15 cellular contexts compared by ENCODE assay signal in genomic region chr6:90708410-90708809, GRCh38.
DNase-seq lines count a peak whose midpoint lies in the region; ATAC-seq and TF ChIP-seq lines count a peak whose summit lies in the region.
"Had no signal": no experiment of that assay in that cellular context is flagged by ENCODE, and none has a peak within 500 bp of the region (broad histone marks: within the 10 kb centered on the region; RNA-seq: fewer than 3 reads in every experiment).

No MANE protein-coding gene starts in this region.

- H3K36me3 Mint-ChIP-seq in neural progenitor cell = no peaks in the 10 kb centered on the region
- H3K36me3 Mint-ChIP-seq: CD4-positive, alpha-beta memory T cell had no signal

- TF ChIP-seq CTCF in neural progenitor cell (IDR thresholded peaks at IDR 0.05) = no peak

- no peaks in the 10 kb centered on the region for H3K9me3 ChIP-seq in neural progenitor cell (ENCODE audit: low read depth)

- H3K4me3 ChIP-seq in neural progenitor cell = no peak overlapping the region
- H3K4me3 ChIP-seq: GM23248 had no signal

- H3K79me2 ChIP-seq in neural progenitor cell (ENCODE audit: low read depth) = no peaks in the 10 kb centered on the region

- peaks cover 16% of the 10 kb centered on the region for H3K4me1 Mint-ChIP-seq in neural progenitor cell
- H3K4me1 Mint-ChIP-seq: CD4-positive, alpha-beta memory T cell had no signal

- no peaks in the 10 kb centered on the region for H3K27me3 Mint-ChIP-seq in neural progenitor cell (ENCODE audit: insufficient read depth, low read depth)

- H3K27me3 ChIP-seq in neural progenitor cell = no peaks in the 10 kb centered on the region

- no peaks in the 10 kb centered on the region for H3K36me3 ChIP-seq in neural progenitor cell

- H3K4me2 ChIP-seq in neural progenitor cell = no peak overlapping the region

- H2AFZ ChIP-seq in neural progenitor cell (replicated peaks) = peak overlapping the region; percentile 15
- H2AFZ ChIP-seq: GM23248 had no signal

- CTCF ChIA-PET in HEK293T (lab: Yijun Ruan, JAX) = no interaction called here

- H3K27ac Mint-ChIP-seq in neural progenitor cell = no peak overlapping the region
- H3K27ac Mint-ChIP-seq: CD4-positive, alpha-beta memory T cell; H9 had no signal

- H3K27ac ChIP-seq in neural progenitor cell = no peak overlapping the region
- H3K27ac ChIP-seq: GM23248 had no signal

- H4K20me1 ChIP-seq in neural progenitor cell (ENCODE audit: low read depth) = no peaks in the 10 kb centered on the region

- DNase-seq in HEK293T (ENCODE audit: extremely low spot score) (no peak), left kidney (ENCODE audit: low read depth, low spot score) (peak; percentile 61), neural progenitor cell (ENCODE audit: low spot score) (no peak), SKM-1 (lab: John Stamatoyannopoulos, UW; ENCODE audit: unreplicated experiment) (no peak)
- DNase-seq: C1 segment of cervical spinal cord; Calu3; CD4-positive, alpha-beta memory T cell; COR-L47; DMS53; DMS79 treated with DMSO at 0.1 percent for 48 hours; GM23248; H9 had no signal

- POLR2A ChIA-PET in HEK293T (lab: Yijun Ruan, JAX) = no interaction called here

- H3K4me3 Mint-ChIP-seq in neural progenitor cell = no peak overlapping the region
- H3K4me3 Mint-ChIP-seq: CD4-positive, alpha-beta memory T cell; H9 had no signal

- ATAC-seq in GM18858 (IDR thresholded peaks at IDR 0.05; ENCODE audit: unreplicated experiment) (no peak), HG02642 (IDR thresholded peaks at IDR 0.05; ENCODE audit: poor library complexity, unreplicated experiment) (no peak)
- ATAC-seq: HCT116 had no signal

- H3K9me3 Mint-ChIP-seq in neural progenitor cell = no peaks in the 10 kb centered on the region
- H3K9me3 Mint-ChIP-seq: H9 had no signal

- no peaks in the 10 kb centered on the region for H3F3A ChIP-seq in neural progenitor cell (ENCODE audit: low read depth)

- peaks cover 16% of the 10 kb centered on the region for H3K4me1 ChIP-seq in neural progenitor cell

- no peak overlapping the region for H3K9ac ChIP-seq in neural progenitor cell
- H3K9ac ChIP-seq: GM23248 had no signal

TF ChIP-seq in HEK293T, 16 proteins besides CTCF, POLR2A, EP300 and RAD21:
- TF ChIP-seq ZNF384 (IDR thresholded peaks at IDR 0.05) (peak; percentile 64; the same call in 1 of the 2 replicates), HDGF (IDR thresholded peaks at IDR 0.05; ENCODE audit: borderline replicate concordance) (no peak), FOXM1 (IDR thresholded peaks at IDR 0.05; ENCODE audit: borderline replicate concordance) (no peak)
